15 cellular contexts compared by ENCODE assay signal in the genomic region with DNA sequence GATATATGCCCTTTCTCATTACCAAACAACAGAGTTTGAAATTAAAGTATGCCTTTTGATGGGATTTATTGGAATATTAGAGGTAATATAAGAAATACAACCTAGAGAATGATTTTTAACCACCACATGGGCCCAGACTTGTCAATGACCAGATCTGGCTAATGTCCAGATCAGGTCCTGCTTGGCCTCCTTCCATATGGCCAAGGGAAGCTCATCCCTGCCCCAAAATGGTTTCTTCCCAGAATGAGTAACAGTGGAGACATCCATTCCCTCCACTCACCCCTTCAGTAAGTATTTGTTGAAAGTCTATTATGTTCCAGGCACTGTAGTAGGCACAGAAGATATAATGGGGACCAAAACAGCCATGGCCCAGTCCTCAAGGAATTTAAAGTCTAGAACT. TPM values are rescaled to one million over a fixed set of nuclear protein-coding genes. Genes with fewer than 3 reads are reported as not detected.
"Had no signal": no experiment of that assay in that cellular context is flagged by ENCODE, and none has a peak within 500 bp of the region (broad histone marks: within the 10 kb centered on the region; RNA-seq: fewer than 3 reads in every experiment).

No MANE protein-coding gene starts in this region.

- H3K9me3 ChIP-seq: colonic mucosa, thyroid gland had no signal

- H3K4me3 ChIP-seq: cardiac muscle cell, colonic mucosa, skin epidermis, thyroid gland had no signal

- H3K4me1 Mint-ChIP-seq: activated CD4-positive, alpha-beta memory T cell treated with anti-CD3 and anti-CD28 coated beads, Interleukin-2, amount 10 ng/mL, durations not matched to agents 7 days and 5 days; activated CD4-positive, alpha-beta T cell treated with anti-CD3 and anti-CD28 coated beads for 36 hours; activated naive CD8-positive, alpha-beta T cell treated with anti-CD3 and anti-CD28 coated beads for 36 hours; memory B cell had no signal

- H3K36me3 ChIP-seq: colonic mucosa, thyroid gland had no signal

- H3K27ac ChIP-seq: cardiac muscle cell, colonic mucosa, WERI-Rb-1 had no signal

- DNase-seq: activated CD4-positive, alpha-beta memory T cell treated with anti-CD3 and anti-CD28 coated beads, Interleukin-2, amount 10 ng/mL, durations not matched to agents 7 days and 5 days; activated CD4-positive, alpha-beta T cell treated with anti-CD3 and anti-CD28 coated beads for 36 hours; activated gamma-delta T cell; activated naive CD8-positive, alpha-beta T cell treated with anti-CD3 and anti-CD28 coated beads for 36 hours; activated T-cell treated with anti-CD3 and anti-CD28 coated beads, Interleukin-2, amount 50 U/mL, for 48 hours; anterior cingulate cortex; colonic mucosa; effector CD8-positive, alpha-beta T cell; T-helper 9 cell; thyroid gland; WERI-Rb-1 had no signal

- H3K9me3 Mint-ChIP-seq: activated CD4-positive, alpha-beta memory T cell treated with anti-CD3 and anti-CD28 coated beads, Interleukin-2, amount 10 ng/mL, durations not matched to agents 7 days and 5 days had no signal

- H3K27ac Mint-ChIP-seq: activated CD4-positive, alpha-beta memory T cell treated with anti-CD3 and anti-CD28 coated beads, Interleukin-2, amount 10 ng/mL, durations not matched to agents 7 days and 5 days; activated CD4-positive, alpha-beta T cell treated with anti-CD3 and anti-CD28 coated beads for 36 hours; activated naive CD8-positive, alpha-beta T cell treated with anti-CD3 and anti-CD28 coated beads for 36 hours; memory B cell; nephron had no signal

- H3K4me3 Mint-ChIP-seq: activated CD4-positive, alpha-beta memory T cell treated with anti-CD3 and anti-CD28 coated beads, Interleukin-2, amount 10 ng/mL, durations not matched to agents 7 days and 5 days; activated CD4-positive, alpha-beta T cell treated with anti-CD3 and anti-CD28 coated beads for 36 hours; activated naive CD8-positive, alpha-beta T cell treated with anti-CD3 and anti-CD28 coated beads for 36 hours; memory B cell; nephron had no signal

- H3K4me1 ChIP-seq: colonic mucosa had no signal

- H3K27me3 ChIP-seq: cardiac muscle cell, colonic mucosa, thyroid gland had no signal

- H3K36me3 Mint-ChIP-seq: activated naive CD8-positive, alpha-beta T cell treated with anti-CD3 and anti-CD28 coated beads for 36 hours; memory B cell had no signal

- ATAC-seq: activated CD4-positive, alpha-beta T cell treated with anti-CD3 and anti-CD28 coated beads for 36 hours had no signal

RNA-seq across cellular contexts. Expression of a gene that starts 54.9 kb away (rescaled TPM):
- total RNA-seq: activated CD4-positive, alpha-beta memory T cell treated with anti-CD3 and anti-CD28 coated beads, Interleukin-2, amount 10 ng/mL, durations not matched to agents 7 days and 5 days had no signal
